7 cellular contexts compared by ENCODE assay signal in the genomic region with DNA sequence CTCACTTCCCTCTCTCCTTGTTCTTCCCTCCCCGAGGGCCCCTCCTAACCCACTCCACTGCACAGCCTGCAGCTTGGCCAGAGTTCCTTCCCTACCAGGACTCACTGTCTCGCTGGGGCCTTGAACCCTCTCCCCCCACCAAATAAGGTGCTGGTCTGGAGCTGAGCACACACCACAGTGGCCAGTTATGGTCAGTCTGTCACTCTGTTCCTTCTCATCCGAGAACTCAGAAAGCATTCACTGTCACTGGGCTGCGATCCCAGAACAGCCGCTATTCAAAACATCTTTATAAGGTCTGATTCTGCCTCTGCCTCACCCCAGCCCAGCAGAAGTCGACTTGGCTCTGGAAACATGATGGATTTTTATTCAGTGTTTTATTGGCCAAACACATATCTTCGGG. TPM values are rescaled to one million over a fixed set of nuclear protein-coding genes. Genes with fewer than 3 reads are reported as not detected.
DNase-seq lines count a peak whose midpoint lies in the region; ATAC-seq and TF ChIP-seq lines count a peak whose summit lies in the region.

No MANE protein-coding gene starts in this region.

- in situ Hi-C loops in GM13976 (cut with MboI; ENCODE audit: low sequenced_read_pairs, unreplicated experiment) = no loop called here

- DNase-seq in LNCaP clone FGC (ENCODE audit: low read depth) = peak; percentile 45
- DNase-seq in stromal cell of bone marrow (ENCODE audit: low read depth) = peak; percentile 54
- DNase-seq in GM13976 (ENCODE audit: low spot score) = no peak
- no peak for DNase-seq in DMS79 (lab: John Stamatoyannopoulos, UW)

- no peak overlapping the region for H3K9ac ChIP-seq in liver (ENCODE audit: low read depth in 1 of 2, low read length in 2 of 2)

- no peak for TF ChIP-seq RAD21 in liver (IDR thresholded peaks at IDR 0.05)

- H3K4me3 ChIP-seq in LNCaP clone FGC (ENCODE audit: low read depth, low read length) = no peak overlapping the region
- no peak overlapping the region for H3K4me3 ChIP-seq in liver (ENCODE audit: low read depth in 1 of 3, low read length in 3 of 3)

- peak overlapping the region; percentile 89 for H3K27ac ChIP-seq in cingulate gyrus (ENCODE audit: low read depth, low read length)
- peak overlapping the region; percentile 4 to 8 for H3K27ac ChIP-seq in liver (ENCODE audit: low read depth in 1 of 2, low read length in 2 of 2)

- no peaks in the 10 kb centered on the region for H3K9me3 ChIP-seq in liver (ENCODE audit: control insufficient read depth in 4 of 4, low read length in 3 of 4)

- H3K36me3 ChIP-seq in liver (ENCODE audit: control insufficient read depth in 4 of 4, insufficient read depth in 3 of 4, low read depth in 1 of 4, low read length in 3 of 4) = no peaks in the 10 kb centered on the region

- whole genome bisulfite sequencing in liver = 70% methylated on average over 7 of the region's 7 CpGs

- no peak for TF ChIP-seq CTCF in LNCaP clone FGC (IDR thresholded peaks at IDR 0.05; ENCODE audit: control insufficient read depth, extremely low read depth, insufficient read depth)
- no peak for TF ChIP-seq CTCF in liver (IDR thresholded peaks at IDR 0.05; ENCODE audit: low read depth, low read length, missing input control)
- no peak for TF ChIP-seq CTCF in GM13976 (IDR thresholded peaks at IDR 0.05; ENCODE audit: borderline replicate concordance, control extremely low read depth, extremely low read depth, insufficient read depth, missing control alignments)

- ATAC-seq in HG03342 (IDR thresholded peaks at IDR 0.05; ENCODE audit: unreplicated experiment) = no peak

- H3K27me3 ChIP-seq in liver (ENCODE audit: control insufficient read depth in 4 of 4, insufficient read depth in 4 of 4, low read length in 3 of 4) = no peaks in the 10 kb centered on the region

- peaks cover 3 to 23% (median 15%) of the 10 kb centered on the region in 4 donors for H3K4me1 ChIP-seq in liver (ENCODE audit: control insufficient read depth in 4 of 4, insufficient read depth in 4 of 4, low read length in 3 of 4)

TF ChIP-seq in liver, 16 proteins besides CTCF, POLR2A, EP300 and RAD21:
- TF ChIP-seq RXRA (IDR thresholded peaks at IDR 0.05) = peak; percentile 21 to 35
- TF ChIP-seq NR2F2 (IDR thresholded peaks at IDR 0.05) = peak; percentile 36
- TF ChIP-seq SP1 (IDR thresholded peaks at IDR 0.05) = peak; percentile 58
- TF ChIP-seq, protein P1, sequence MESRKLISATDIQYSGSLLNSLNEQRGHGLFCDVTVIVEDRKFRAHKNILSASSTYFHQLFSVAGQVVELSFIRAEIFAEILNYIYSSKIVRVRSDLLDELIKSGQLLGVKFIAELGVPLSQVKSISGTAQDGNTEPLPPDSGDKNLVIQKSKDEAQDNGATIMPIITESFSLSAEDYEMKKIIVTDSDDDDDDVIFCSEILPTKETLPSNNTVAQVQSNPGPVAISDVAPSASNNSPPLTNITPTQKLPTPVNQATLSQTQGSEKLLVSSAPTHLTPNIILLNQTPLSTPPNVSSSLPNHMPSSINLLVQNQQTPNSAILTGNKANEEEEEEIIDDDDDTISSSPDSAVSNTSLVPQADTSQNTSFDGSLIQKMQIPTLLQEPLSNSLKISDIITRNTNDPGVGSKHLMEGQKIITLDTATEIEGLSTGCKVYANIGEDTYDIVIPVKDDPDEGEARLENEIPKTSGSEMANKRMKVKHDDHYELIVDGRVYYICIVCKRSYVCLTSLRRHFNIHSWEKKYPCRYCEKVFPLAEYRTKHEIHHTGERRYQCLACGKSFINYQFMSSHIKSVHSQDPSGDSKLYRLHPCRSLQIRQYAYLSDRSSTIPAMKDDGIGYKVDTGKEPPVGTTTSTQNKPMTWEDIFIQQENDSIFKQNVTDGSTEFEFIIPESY (IDR thresholded peaks at IDR 0.05) = no peak

RNA-seq across cellular contexts. Expression of gene LBR, which starts 19.8 kb away (rescaled TPM):
- 100 to 1,000 TPM in 1 of 2 donors, 10 to 100 TPM in 1; 28.9 to 201 TPM for total RNA-seq in liver
- 10 to 100 TPM; 14.3 to 16.2 TPM for polyA plus RNA-seq in liver

Comparison
In these comparisons a context has a peak if more than half of its experiments do, and no peak if none do; other contexts are left out.
1. DNase-seq: peak in LNCaP clone FGC (single experiment) and stromal cell of bone marrow (single experiment); none in GM13976 (single experiment) and DMS79 (single experiment).